10 cellular contexts compared by ENCODE assay signal in the genomic region with DNA sequence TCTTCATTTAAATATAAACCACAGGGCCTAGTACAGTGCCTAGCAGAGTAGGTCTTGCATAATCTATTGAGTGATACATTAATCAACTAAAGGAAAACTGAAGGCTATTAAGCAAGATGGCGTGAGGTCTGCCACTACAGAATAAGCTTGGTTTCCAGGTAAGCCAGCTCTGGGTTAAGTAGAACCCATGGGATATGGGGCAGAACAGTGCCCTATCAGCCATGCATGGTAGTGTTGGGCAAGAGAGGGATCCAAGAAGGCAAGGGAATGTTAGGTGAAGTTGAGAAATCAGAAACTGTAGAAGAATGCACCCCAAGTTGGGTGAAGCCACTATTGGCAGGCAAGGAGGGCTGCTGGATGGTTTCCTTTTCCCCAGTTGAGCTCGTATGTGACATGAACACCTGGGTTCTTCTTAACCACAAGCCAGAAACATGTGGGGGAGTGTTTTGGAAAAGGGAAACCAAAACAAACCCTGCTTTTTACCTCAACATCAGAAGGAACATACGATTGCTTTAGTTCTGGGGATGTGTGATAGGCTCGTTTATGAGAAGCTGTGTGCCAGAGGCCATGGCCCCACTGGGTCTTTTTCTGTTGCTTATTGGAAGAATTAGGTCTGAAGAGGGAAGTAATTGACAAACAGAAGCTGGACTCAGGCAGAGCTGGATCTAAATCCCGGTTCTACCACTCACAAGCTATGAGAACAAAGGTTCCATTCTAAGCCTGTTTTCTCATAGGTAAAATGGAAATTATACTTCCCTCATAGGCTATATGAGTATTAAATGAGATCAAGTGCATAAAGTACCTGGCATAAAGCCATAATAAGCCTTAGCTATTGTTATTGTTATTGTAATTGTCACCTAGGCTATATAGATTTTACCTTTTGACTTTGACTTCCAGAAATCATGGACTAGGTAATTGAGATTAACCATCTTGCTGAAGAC. TPM values are rescaled to one million over a fixed set of nuclear protein-coding genes. Genes with fewer than 3 reads are reported as not detected.
DNase-seq lines count a peak whose midpoint lies in the region; ATAC-seq and TF ChIP-seq lines count a peak whose summit lies in the region.
"Had no signal": no experiment of that assay in that cellular context is flagged by ENCODE, and none has a peak within 500 bp of the region (broad histone marks: within the 10 kb centered on the region; RNA-seq: fewer than 3 reads in every experiment).

No MANE protein-coding gene starts in this region.

- ATAC-seq in GM19438 (IDR thresholded peaks at IDR 0.05; ENCODE audit: low read depth, unreplicated experiment) (peak; percentile 62), gastrocnemius medialis (no peak), HG03097 (IDR thresholded peaks at IDR 0.05; ENCODE audit: low FRiP score, unreplicated experiment) (no peak)

- no peak overlapping the region for H3K9ac ChIP-seq in Loucy (ENCODE audit: low read depth, low read length, poor library complexity, severe bottlenecking)

- H3K4me1 ChIP-seq in Loucy (ENCODE audit: insufficient read depth, low read length, poor library complexity, severe bottlenecking) (peaks cover 8% of the 10 kb centered on the region), gastrocnemius medialis (peaks cover 19 to 32% of the 10 kb centered on the region in 2 donors)

- peak overlapping the region; percentile 2 to 66 (median 56) for H3K27ac ChIP-seq in gastrocnemius medialis

- H3K9me3 ChIP-seq in Loucy (ENCODE audit: insufficient read depth, low read depth, low read length) (no peaks in the 10 kb centered on the region), gastrocnemius medialis (no peaks in the 10 kb centered on the region), MG63 (no peaks in the 10 kb centered on the region)

- H3F3A ChIP-seq in Loucy (ENCODE audit: low read depth) = no peaks in the 10 kb centered on the region

- no peak overlapping the region for H2AFZ ChIP-seq in Loucy (ENCODE audit: low read length)

- peak; percentile 71 for DNase-seq in central memory CD4-positive, alpha-beta T cell
- DNase-seq in gastrocnemius medialis = no peak
- DNase-seq in MG63 = no peak
- DNase-seq in GM03348 (ENCODE audit: low spot score) = no peak
- DNase-seq in NCI-H1694 treated with DMSO at 0.1 percent for 48 hours (lab: John Stamatoyannopoulos, UW) = no peak
- DNase-seq: foreskin fibroblast, NCI-H1417 treated with DMSO at 0.1 percent for 48 hours had no signal

- TF ChIP-seq POLR2A in gastrocnemius medialis (IDR thresholded peaks at IDR 0.05) = no peak

- H3K36me3 ChIP-seq in Loucy (ENCODE audit: insufficient read depth, low read length) (no peaks in the 10 kb centered on the region), gastrocnemius medialis (peaks cover 0 to 14% of the 10 kb centered on the region in 2 donors), MG63 (peaks cover 7% of the 10 kb centered on the region)

- intact Hi-C loops in gastrocnemius medialis (cut with DNase I; ENCODE audit: low total_unique reads) = no loop called here

- H3K9me2 ChIP-seq in Loucy (replicated peaks; ENCODE audit: low read depth, low read length) = no peaks in the 10 kb centered on the region

- no peaks in the 10 kb centered on the region for H3K79me2 ChIP-seq in Loucy (ENCODE audit: insufficient read depth, low read length)

- peak overlapping the region; percentile 2 for H3K4me3 ChIP-seq in Loucy (ENCODE audit: low read length, poor library complexity, severe bottlenecking)
- no peak overlapping the region for H3K4me3 ChIP-seq in gastrocnemius medialis
- no peak overlapping the region for H3K4me3 ChIP-seq in MG63

- TF ChIP-seq CTCF in Loucy (conservative IDR thresholded peaks at IDR 0.05; ENCODE audit: low read length) = no peak
- TF ChIP-seq CTCF in gastrocnemius medialis (IDR thresholded peaks at IDR 0.05 in 4 of 5, conservative IDR thresholded peaks at IDR 0.05 in 1 of 5) = no peak

- no peaks in the 10 kb centered on the region for H3K27me3 ChIP-seq in Loucy (ENCODE audit: insufficient read depth, low read length, poor library complexity, severe bottlenecking)
- H3K27me3 ChIP-seq in gastrocnemius medialis = no peaks in the 10 kb centered on the region
- no peaks in the 10 kb centered on the region for H3K27me3 ChIP-seq in MG63

- H4K20me1 ChIP-seq in Loucy (ENCODE audit: insufficient read depth, low read length, poor library complexity, severe bottlenecking) = no peaks in the 10 kb centered on the region

- in situ Hi-C loops in gastrocnemius medialis (cut with MboI; ENCODE audit: low sequenced_read_pairs in 4 of 4) = no loop called here

- peak overlapping the region; percentile 25 for H3K4me2 ChIP-seq in Loucy (ENCODE audit: low read depth, low read length, poor library complexity, severe bottlenecking)

RNA-seq across cellular contexts. Expression of gene NEDD9, which starts 33.5 kb away (rescaled TPM):
- 10 to 100 TPM; 19.8 to 49.4 (median 35.6) TPM for total RNA-seq in gastrocnemius medialis
- total RNA-seq in MG63 (2014; rRNA removed; shearing (Covaris generic); ENCODE audit: low replicate concordance) = 8.9 and 9.3 TPM in 2 replicates
